Comparison of ENCODE assay signal across 17 cellular contexts in the genomic region with DNA sequence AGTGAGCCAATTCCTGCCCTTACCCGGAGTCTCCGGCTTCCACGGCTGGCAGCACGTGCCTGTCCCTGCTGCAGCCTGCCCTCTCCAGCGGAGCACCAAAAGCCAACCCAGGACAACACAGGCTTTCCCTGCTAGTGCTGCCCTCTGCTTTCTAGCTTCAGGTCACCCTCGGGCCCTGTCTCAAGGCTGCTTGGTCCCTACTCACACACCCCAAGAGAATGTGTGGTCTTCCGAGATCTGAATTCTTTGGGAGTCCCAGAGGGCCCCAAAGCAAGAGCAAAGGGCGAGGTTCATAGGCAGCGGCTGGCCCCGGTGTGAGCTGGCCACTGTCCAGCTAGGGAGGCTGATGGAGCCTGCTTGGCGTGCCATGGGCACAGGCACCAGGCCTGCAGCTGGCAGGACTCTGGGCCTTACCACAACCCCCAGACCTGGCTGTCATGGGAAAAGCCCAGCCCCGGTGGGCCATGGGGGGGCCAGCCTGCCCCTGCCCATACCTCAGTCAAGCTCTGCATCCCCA. TPM values are rescaled to one million over a fixed set of nuclear protein-coding genes. Genes with fewer than 3 reads are reported as not detected.
DNase-seq lines count a peak whose midpoint lies in the region; ATAC-seq and TF ChIP-seq lines count a peak whose summit lies in the region.
"Had no signal": no experiment of that assay in that cellular context is flagged by ENCODE, and none has a peak within 500 bp of the region (broad histone marks: within the 10 kb centered on the region; RNA-seq: fewer than 3 reads in every experiment).

No MANE protein-coding gene starts in this region.

- 31% methylated on average over 12 of the region's 12 CpGs for WGBS in prostate gland

- no peak overlapping the region for H3K27ac Mint-ChIP-seq in CD14-positive monocyte
- peak overlapping the region; percentile 56 for H3K27ac Mint-ChIP-seq in T-helper 17 cell
- H3K27ac Mint-ChIP-seq: activated T-cell treated with anti-CD3 and anti-CD28 coated beads, Interleukin-2, amount 50 U/mL, for 24 hours had no signal

- H3K27ac ChIP-seq in prostate gland, result peak overlapping the region; percentile 14 to 47

- H3K4me1 ChIP-seq in prostate gland (replicated peaks), result peaks cover 6% of the 10 kb centered on the region

- H3K27me3 Mint-ChIP-seq in CD14-positive monocyte (ENCODE audit: low read depth in 3 of 3) (peaks cover 9 to 25% (median 9%) of the 10 kb centered on the region in 3 donors), T-helper 17 cell (peaks cover 6% of the 10 kb centered on the region)
- H3K27me3 Mint-ChIP-seq: activated T-cell treated with anti-CD3 and anti-CD28 coated beads, Interleukin-2, amount 50 U/mL, for 24 hours had no signal

- ATAC-seq in T-helper 17 cell (no peak), left ventricle myocardium superior (peak; percentile 77), GM21515 (IDR thresholded peaks at IDR 0.05; ENCODE audit: unreplicated experiment) (no peak), HG03175 (IDR thresholded peaks at IDR 0.05; ENCODE audit: unreplicated experiment) (no peak)
- ATAC-seq: HCT116, K562, Panc1 had no signal

- no peaks in the 10 kb centered on the region for H3K36me3 ChIP-seq in prostate gland

- intact Hi-C loops in CD14-positive monocyte (cut with micrococcal nuclease), result loop anchor here in 1 of 2 donors (10.0 kb wide), 2 partner anchors 179 to 429 kb away; no protein-coding TSS in a partner anchor
- intact Hi-C loops in left ventricle myocardium superior (cut with micrococcal nuclease), result no loop called here
- intact Hi-C loops in prostate gland (cut with DNase I), result loop anchor here (10.0 kb wide), 2 partner anchors 409 to 1069 kb away; no protein-coding TSS in a partner anchor

- DNase-seq in CD14-positive monocyte (ENCODE audit: low spot score) (peak; percentile 30), T-helper 17 cell (no peak), left ventricle myocardium superior (peak; percentile 72), prostate gland (ENCODE audit: low spot score) (peak; percentile 73), DMS153 (lab: John Stamatoyannopoulos, UW) (no peak), NCI-H2171 (lab: John Stamatoyannopoulos, UW) (no peak)
- DNase-seq: activated CD4-positive, alpha-beta T cell treated with anti-CD3 and anti-CD28 coated beads for 1 hour; NCI-H1417 treated with DMSO at 0.1 percent for 48 hours; NCI-H510A; T-helper 1 cell had no signal

- TF ChIP-seq CTCF in CD14-positive monocyte (IDR thresholded peaks at IDR 0.05) (no peak), prostate gland (IDR thresholded peaks at IDR 0.05) (peak in 2 of 4 experiments; percentile 14 to 16)

- no peak overlapping the region for H3K4me3 Mint-ChIP-seq in CD14-positive monocyte
- no peak overlapping the region for H3K4me3 Mint-ChIP-seq in T-helper 17 cell
- H3K4me3 Mint-ChIP-seq: activated T-cell treated with anti-CD3 and anti-CD28 coated beads, Interleukin-2, amount 50 U/mL, for 24 hours had no signal

- no peak overlapping the region for H3K4me3 ChIP-seq in prostate gland
- H3K4me3 ChIP-seq: K562 had no signal

- H3K27me3 ChIP-seq in prostate gland (replicated peaks; ENCODE audit: insufficient read depth), result no peaks in the 10 kb centered on the region

- H3K9me3 ChIP-seq in T-helper 17 cell (ENCODE audit: control insufficient read depth, low read length, poor library complexity, severe bottlenecking), result no peaks in the 10 kb centered on the region
- H3K9me3 ChIP-seq in prostate gland, result no peaks in the 10 kb centered on the region

- no peak for TF ChIP-seq POLR2A in prostate gland (IDR thresholded peaks at IDR 0.05)

- H3K36me3 Mint-ChIP-seq in CD14-positive monocyte, result no peaks in the 10 kb centered on the region
- H3K36me3 Mint-ChIP-seq in T-helper 17 cell (ENCODE audit: low read depth), result no peaks in the 10 kb centered on the region

- H3K9me3 Mint-ChIP-seq in CD14-positive monocyte, result peaks cover 0 to 4% (median 1%) of the 10 kb centered on the region in 7 donors
- H3K9me3 Mint-ChIP-seq: activated T-cell treated with anti-CD3 and anti-CD28 coated beads, Interleukin-2, amount 50 U/mL, for 24 hours; nephron had no signal

- H3K4me1 Mint-ChIP-seq in CD14-positive monocyte (peaks cover 9% of the 10 kb centered on the region), T-helper 17 cell (peaks cover 9% of the 10 kb centered on the region)

RNA-seq across cellular contexts. Expression of gene HS6ST1, which starts 7.1 kb away (rescaled TPM):
- polyA plus RNA-seq in CD14-positive monocyte, result 1 to 10 TPM; 2.9 to 4.0 TPM
- total RNA-seq in T-helper 17 cell (10 to 100 TPM; 12.5 to 12.9 TPM), left ventricle myocardium superior (35.2 TPM), prostate gland (100 to 1,000 TPM in 1 of 2 donors, 10 to 100 TPM in 1; 69.0 to 233 TPM)

Comparison
In these comparisons a context has a peak if more than half of its experiments do, and no peak if none do; other contexts are left out.
1. DNase-seq: peak in CD14-positive monocyte (single experiment), left ventricle myocardium superior (single experiment) and prostate gland (single experiment); none in T-helper 17 cell (0 of 3), DMS153 (single experiment) and NCI-H2171 (single experiment).